ENCODE assay signal across 24 cellular contexts in the genomic region with DNA sequence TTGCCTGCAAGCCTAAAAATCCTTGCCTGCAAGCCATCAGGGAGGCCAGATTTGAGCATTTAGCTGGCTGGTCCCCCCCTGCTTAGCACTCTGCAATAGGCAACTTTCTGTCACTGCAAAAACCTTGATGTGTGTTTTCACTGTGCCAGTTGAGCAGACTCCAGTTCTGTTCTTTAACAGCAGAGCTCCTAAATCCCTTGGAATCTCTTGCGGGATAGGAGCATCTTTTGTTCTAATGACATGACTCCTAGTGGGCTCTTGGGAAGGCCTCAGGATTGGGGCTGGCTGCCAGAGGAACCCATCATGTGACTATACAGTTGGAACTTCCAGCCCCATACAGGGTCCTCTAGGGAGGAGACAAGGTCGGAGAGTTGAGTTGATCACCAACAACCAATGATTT. TPM values are rescaled to one million over a fixed set of nuclear protein-coding genes. Genes with fewer than 3 reads are reported as not detected.
DNase-seq lines count a peak whose midpoint lies in the region; TF ChIP-seq lines count a peak whose summit lies in the region.
"Had no signal": no experiment of that assay in that cellular context is flagged by ENCODE, and none has a peak within 500 bp of the region (broad histone marks: within the 10 kb centered on the region; RNA-seq: fewer than 3 reads in every experiment).

No MANE protein-coding gene starts in this region.

- H3K27me3 Mint-ChIP-seq in Caco-2 (ENCODE audit: insufficient read depth, unreplicated experiment) (no peaks in the 10 kb centered on the region), endodermal cell (ENCODE audit: insufficient read depth) (no peaks in the 10 kb centered on the region), nephron progenitor cell (ENCODE audit: low read depth, poor library complexity) (no peaks in the 10 kb centered on the region)

- no peak for DNase-seq in Caco-2
- DNase-seq in endodermal cell, result no peak
- no peak for DNase-seq in nephron progenitor cell
- DNase-seq in left ventricle myocardium inferior, result no peak
- no peak for DNase-seq in NCI-H774 (lab: John Stamatoyannopoulos, UW)
- no peak for DNase-seq in OCI-M1 (lab: John Stamatoyannopoulos, UW)
- no peak for DNase-seq in colonic mucosa
- DNase-seq: AML-193; C1 segment of cervical spinal cord; CD8-positive, alpha-beta memory T cell; DMS53; GF-D8; H7; HFFc6; IMR-90; NCI-H1092 treated with DMSO at 0.1 percent for 48 hours; NCI-H1436 treated with DMSO at 0.1 percent for 48 hours; NCI-H1930; NCI-H69; SHP77; SW 1271 had no signal

- H3K36me3 ChIP-seq in Caco-2 (ENCODE audit: control insufficient read depth, insufficient read depth, low read length), result no peaks in the 10 kb centered on the region
- no peaks in the 10 kb centered on the region for H3K36me3 ChIP-seq in HUES6 (ENCODE audit: control insufficient read depth, insufficient read depth, low read length)
- H3K36me3 ChIP-seq in endodermal cell (ENCODE audit: control insufficient read depth, insufficient read depth, low read length), result peaks cover 34% of the 10 kb centered on the region
- no peaks in the 10 kb centered on the region for H3K36me3 ChIP-seq in left ventricle myocardium inferior
- no peaks in the 10 kb centered on the region for H3K36me3 ChIP-seq in colonic mucosa

- H3K27ac ChIP-seq in HUES6 (ENCODE audit: low read depth, low read length) (peak overlapping the region; percentile 67; the same call in 1 of the 2 replicates), endodermal cell (ENCODE audit: low read depth, low read length) (no peak overlapping the region), left ventricle myocardium inferior (replicated peaks) (no peak overlapping the region), colonic mucosa (no peak overlapping the region)
- H3K27ac ChIP-seq: KMS-11, SK-N-MC had no signal

- H3K36me3 Mint-ChIP-seq in Caco-2 (ENCODE audit: insufficient read depth, unreplicated experiment), result peaks cover 5% of the 10 kb centered on the region
- peaks cover 3% of the 10 kb centered on the region for H3K36me3 Mint-ChIP-seq in endodermal cell (ENCODE audit: low read depth)
- no peaks in the 10 kb centered on the region for H3K36me3 Mint-ChIP-seq in nephron progenitor cell (ENCODE audit: low read depth)

- POLR2A ChIA-PET in Caco-2 (lab: Charles Lee), result no interaction called here

- H3K4me1 ChIP-seq in Caco-2 (peaks cover 26% of the 10 kb centered on the region), HUES6 (ENCODE audit: control insufficient read depth, insufficient read depth, low read length) (peaks cover 60% of the 10 kb centered on the region), endodermal cell (ENCODE audit: control insufficient read depth, insufficient read depth, low read length) (peaks cover 39% of the 10 kb centered on the region), left ventricle myocardium inferior (no peaks in the 10 kb centered on the region), colonic mucosa (no peaks in the 10 kb centered on the region)

- H3K9me3 ChIP-seq in Caco-2, result no peaks in the 10 kb centered on the region
- H3K9me3 ChIP-seq in HUES6 (ENCODE audit: control insufficient read depth, insufficient read depth, low read depth, low read length), result no peaks in the 10 kb centered on the region
- no peaks in the 10 kb centered on the region for H3K9me3 ChIP-seq in endodermal cell (ENCODE audit: control insufficient read depth, low read length)
- no peaks in the 10 kb centered on the region for H3K9me3 ChIP-seq in left ventricle myocardium inferior (replicated peaks)
- no peaks in the 10 kb centered on the region for H3K9me3 ChIP-seq in colonic mucosa

- no peaks in the 10 kb centered on the region for H3K9me3 Mint-ChIP-seq in Caco-2 (ENCODE audit: unreplicated experiment)
- H3K9me3 Mint-ChIP-seq in endodermal cell, result no peaks in the 10 kb centered on the region
- H3K9me3 Mint-ChIP-seq in nephron progenitor cell, result no peaks in the 10 kb centered on the region
- H3K9me3 Mint-ChIP-seq: CD8-positive, alpha-beta memory T cell had no signal

- no peaks in the 10 kb centered on the region for H3K27me3 ChIP-seq in Caco-2 (replicated peaks; ENCODE audit: control insufficient read depth, insufficient read depth, low read length)
- no peaks in the 10 kb centered on the region; the same call in 1 of the 2 replicates for H3K27me3 ChIP-seq in HUES6 (ENCODE audit: control insufficient read depth, insufficient read depth, low read length)
- H3K27me3 ChIP-seq in endodermal cell (ENCODE audit: control insufficient read depth, insufficient read depth, low read length, poor library complexity, severe bottlenecking), result no peaks in the 10 kb centered on the region
- H3K27me3 ChIP-seq in left ventricle myocardium inferior (ENCODE audit: low read depth), result no peaks in the 10 kb centered on the region
- H3K27me3 ChIP-seq in colonic mucosa, result no peaks in the 10 kb centered on the region

- H3K27ac Mint-ChIP-seq in Caco-2 (ENCODE audit: unreplicated experiment), result peak overlapping the region; percentile 70
- peak overlapping the region; percentile 94 for H3K27ac Mint-ChIP-seq in endodermal cell
- H3K27ac Mint-ChIP-seq in nephron progenitor cell, result peak overlapping the region; percentile 3
- H3K27ac Mint-ChIP-seq: CD8-positive, alpha-beta memory T cell; HFFc6 had no signal

- CTCF ChIA-PET in Caco-2 (lab: Charles Lee), result no interaction called here

- H3K4me1 Mint-ChIP-seq in Caco-2 (ENCODE audit: low read depth, unreplicated experiment) (peaks cover 39% of the 10 kb centered on the region), endodermal cell (peaks cover 56% of the 10 kb centered on the region), nephron progenitor cell (peaks cover 41% of the 10 kb centered on the region)
- H3K4me1 Mint-ChIP-seq: CD8-positive, alpha-beta memory T cell had no signal

- H3K9ac ChIP-seq in HUES6 (ENCODE audit: low read length) (peak overlapping the region; percentile 6), endodermal cell (ENCODE audit: extremely low read depth, low read length, poor library complexity, severe bottlenecking) (peak overlapping the region; percentile 62), colonic mucosa (ENCODE audit: low read depth in 2 of 2, low read length in 2 of 2) (no peak overlapping the region)
- H3K9ac ChIP-seq: KMS-11 had no signal

- intact Hi-C loops in Caco-2 (cut with micrococcal nuclease; ENCODE audit: unreplicated experiment), result no loop called here
- intact Hi-C loops in left ventricle myocardium inferior (cut with micrococcal nuclease), result no loop called here
- intact Hi-C loops in colonic mucosa (cut with DNase I), result no loop called here

- TF ChIP-seq CTCF in Caco-2 (IDR thresholded peaks at IDR 0.05; ENCODE audit: insufficient read depth in 1 of 2, low read depth in 1 of 2, low read length in 1 of 2, severe bottlenecking in 1 of 2, unreplicated experiment in 1 of 2), result no peak
- TF ChIP-seq CTCF in endodermal cell (conservative IDR thresholded peaks at IDR 0.05), result no peak
- no peak for TF ChIP-seq CTCF in nephron progenitor cell (IDR thresholded peaks at IDR 0.05)
- TF ChIP-seq CTCF in left ventricle myocardium inferior (IDR thresholded peaks at IDR 0.05; ENCODE audit: borderline replicate concordance), result no peak
- TF ChIP-seq CTCF in colonic mucosa (IDR thresholded peaks at IDR 0.05), result no peak

- no peak overlapping the region for H3K4me3 Mint-ChIP-seq in Caco-2 (ENCODE audit: unreplicated experiment)
- H3K4me3 Mint-ChIP-seq in endodermal cell, result peak overlapping the region; percentile 33
- no peak overlapping the region for H3K4me3 Mint-ChIP-seq in nephron progenitor cell
- H3K4me3 Mint-ChIP-seq: CD8-positive, alpha-beta memory T cell; HFFc6 had no signal

- 70 to 76% methylated on average over 1 to 2 of the region's 2 CpGs for whole genome bisulfite sequencing in endodermal cell (ENCODE audit: insufficient coverage in 1 of 2, insufficient read length in 1 of 2), 2 experiments

- H3K4me3 ChIP-seq in Caco-2 (ENCODE audit: low read depth, low read length), result no peak overlapping the region
- H3K4me3 ChIP-seq in HUES6 (ENCODE audit: low read depth, low read length), result peak overlapping the region; percentile 31; the same call in 1 of the 2 replicates
- peak overlapping the region; percentile 70 for H3K4me3 ChIP-seq in endodermal cell (ENCODE audit: low read length)
- H3K4me3 ChIP-seq in left ventricle myocardium inferior, result no peak overlapping the region
- no peak overlapping the region for H3K4me3 ChIP-seq in colonic mucosa
- H3K4me3 ChIP-seq: SK-N-MC had no signal

- BruUV-seq in Caco-2 (replicated peaks; lab: Mats Ljungman, UMichigan), result no TSS peak

RNA-seq across cellular contexts. Expression of a gene that starts 50.4 kb away (rescaled TPM):
- 10.8 and 11.2 TPM in 2 replicates for total RNA-seq in Caco-2 (2022)
- total RNA-seq in endodermal cell, result 100 to 1,000 TPM; 205 to 216 TPM
- polyA plus RNA-seq in endodermal cell (2013, experiment 1 of 2), result 64.9 TPM
- 72.0 TPM for polyA plus RNA-seq in endodermal cell (2013, experiment 2 of 2)
- 0.93 TPM for total RNA-seq in left ventricle myocardium inferior
- total RNA-seq in colonic mucosa, result under 1 TPM; 0.56 to 0.62 TPM
- total RNA-seq: HFFc6, IMR-90 had no signal

Comparison
In these comparisons a context has a peak if more than half of its experiments do, and no peak if none do; other contexts are left out.
1. H3K4me3 ChIP-seq: peak in HUES6 (single experiment) and endodermal cell (single experiment); none in Caco-2 (single experiment), left ventricle myocardium inferior (single experiment) and colonic mucosa (single experiment).
2. H3K27ac Mint-ChIP-seq: peak in every context shown above with its lines; median percentile 94 in endodermal cell; 70 in Caco-2; 3 in nephron progenitor cell.
3. H3K9ac ChIP-seq: peak in HUES6 (single experiment) and endodermal cell (single experiment); none in colonic mucosa (0 of 2).
4. RNA of a gene that starts 50.4 kb away (total RNA-seq): 205 to 216 TPM in endodermal cell; 10.8 to 11.2 TPM in Caco-2, 0.93 TPM in left ventricle myocardium inferior (single experiment) and 0.56 to 0.62 TPM in colonic mucosa; every median in the first group is over 10 times any median in the second.